Comparison of ENCODE assay signal across 15 cellular contexts in the genomic region with DNA sequence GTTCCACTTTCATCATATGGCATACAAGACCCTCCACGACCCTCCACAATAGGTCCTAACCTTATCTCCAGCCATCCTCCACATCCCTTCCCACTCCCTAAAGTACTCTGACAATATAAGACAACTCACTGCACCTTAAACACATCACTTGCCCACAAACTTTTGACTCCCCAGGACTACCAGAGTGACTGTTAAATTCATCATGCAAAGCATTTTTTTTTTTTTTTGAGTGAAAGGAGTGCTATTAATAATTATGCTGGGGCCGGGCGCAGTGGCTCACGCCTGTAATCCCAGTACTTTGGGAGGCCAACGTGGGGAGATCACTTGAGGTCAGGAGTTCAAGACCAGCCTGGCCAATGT. TPM values are rescaled to one million over a fixed set of nuclear protein-coding genes. Genes with fewer than 3 reads are reported as not detected.
A peak's percentile ranks its signal among the peaks of the same experiment; 100 is the strongest.
DNase-seq lines count a peak whose midpoint lies in the region; ATAC-seq, FAIRE-seq and TF ChIP-seq lines count a peak whose summit lies in the region.
"Had no signal": no experiment of that assay in that cellular context is flagged by ENCODE, and none has a peak within 500 bp of the region (broad histone marks: within the 10 kb centered on the region; RNA-seq: fewer than 3 reads in every experiment).

No MANE protein-coding gene starts in this region.

- no peak overlapping the region for H2BK15ac ChIP-seq in H1 (ENCODE audit: low read length)

- TF ChIP-seq RAD21 in H1 (IDR thresholded peaks at IDR 0.05 in 1 of 2, conservative IDR thresholded peaks at IDR 0.05 in 1 of 2; ENCODE audit: low read depth in 2 of 2, low read length in 2 of 2): no peak

- no peak overlapping the region for H2BK12ac ChIP-seq in H1 (ENCODE audit: low read depth, low read length)

- peaks cover 2% of the 10 kb centered on the region for H3K27me3 Mint-ChIP-seq in activated CD4-positive, alpha-beta T cell treated with anti-CD3 and anti-CD28 coated beads for 36 hours

- no peak overlapping the region for H3K18ac ChIP-seq in H1 (ENCODE audit: extremely low read depth, low read length)

- peaks cover 32% of the 10 kb centered on the region for H3K4me1 Mint-ChIP-seq in activated CD4-positive, alpha-beta T cell treated with anti-CD3 and anti-CD28 coated beads for 36 hours

- H2BK120ac ChIP-seq in H1 (replicated peaks; ENCODE audit: low read depth, low read length): no peak overlapping the region

- peak overlapping the region; percentile 12 for H3K4me3 Mint-ChIP-seq in activated CD4-positive, alpha-beta T cell treated with anti-CD3 and anti-CD28 coated beads for 36 hours

- POLR2A ChIA-PET in activated CD4-positive, alpha-beta T cell treated with anti-CD3 and anti-CD28 coated beads for 36 hours (lab: Charles Lee): no interaction called here
- POLR2A ChIA-PET in H1 (lab: Charles Lee; ENCODE audit: partially characterized antibody): no interaction called here

- intact Hi-C loops in activated CD4-positive, alpha-beta T cell treated with anti-CD3 and anti-CD28 coated beads for 36 hours (cut with DNase I, micrococcal nuclease): loop anchor here (5.0 to 10.0 kb wide), 4 partner anchors 150 to 673 kb away; no protein-coding TSS in a partner anchor

- no peaks in the 10 kb centered on the region; the same call in 1 of the 2 replicates for H3K23me2 ChIP-seq in H1 (ENCODE audit: low read depth, low read length)

- no peak for TF ChIP-seq CTCF in H1 (IDR thresholded peaks at IDR 0.05; ENCODE audit: control extremely low read depth in 1 of 3, insufficient read depth in 1 of 3, low read depth in 1 of 3, low read length in 3 of 3)

- peaks cover 0 to 6% (median 2%) of the 10 kb centered on the region in 4 experiments; a peak in 2 of 8 replicates for H3K36me3 ChIP-seq in H1 (ENCODE audit: control insufficient read depth in 2 of 4, insufficient read depth in 4 of 4, low read length in 3 of 4)
- H3K36me3 ChIP-seq: upper lobe of left lung had no signal

- CTCF ChIA-PET in activated CD4-positive, alpha-beta T cell treated with anti-CD3 and anti-CD28 coated beads for 36 hours (lab: Charles Lee): no interaction called here
- CTCF ChIA-PET in H1 (lab: Charles Lee; ENCODE audit: partially characterized antibody): no interaction called here

- no peaks in the 10 kb centered on the region for H3K27me3 ChIP-seq in H1 (replicated peaks in 1 of 4; ENCODE audit: control insufficient read depth in 3 of 4, extremely low read depth in 1 of 4, insufficient read depth in 3 of 4, low read length in 3 of 4)
- H3K27me3 ChIP-seq: upper lobe of left lung had no signal

- peaks cover 6% of the 10 kb centered on the region for H3K79me1 ChIP-seq in H1 (ENCODE audit: low read depth, low read length)

- H3K79me2 ChIP-seq in H1 (ENCODE audit: control insufficient read depth in 1 of 2, insufficient read depth in 2 of 2, low read length in 2 of 2): peaks cover 7 to 94% of the 10 kb centered on the region in 2 experiments

- FAIRE-seq in H1 (lab: Jason Lieb, UNC): no peak
- FAIRE-seq: colon had no signal

- no peak overlapping the region for H3K4ac ChIP-seq in H1 (replicated peaks; ENCODE audit: insufficient read length, low read depth, low read length)

- no peak overlapping the region for H2AK5ac ChIP-seq in H1 (ENCODE audit: low read depth, low read length)

- no peak for TF ChIP-seq EP300 in H1 (IDR thresholded peaks at IDR 0.05; ENCODE audit: borderline replicate concordance in 1 of 2, low read depth in 2 of 2, low read length in 2 of 2)

- H4K8ac ChIP-seq in H1 (ENCODE audit: extremely low read depth, insufficient read depth, low read length): no peak overlapping the region

- H2BK5ac ChIP-seq in H1 (ENCODE audit: low read depth, low read length): no peak overlapping the region

- peaks cover 7% of the 10 kb centered on the region for H3K9me3 Mint-ChIP-seq in activated CD4-positive, alpha-beta T cell treated with anti-CD3 and anti-CD28 coated beads for 36 hours (ENCODE audit: low read depth)

- H3K4me1 ChIP-seq in H1 (replicated peaks in 1 of 4; ENCODE audit: control insufficient read depth in 3 of 4, insufficient read depth in 4 of 4, low read length in 3 of 4): peaks cover 0 to 9% (median 2%) of the 10 kb centered on the region in 4 experiments; a peak in 3 of 7 replicates

- H3K36me3 Mint-ChIP-seq in activated CD4-positive, alpha-beta T cell treated with anti-CD3 and anti-CD28 coated beads for 36 hours (ENCODE audit: low read depth): peaks cover 5% of the 10 kb centered on the region

- no peak overlapping the region for H4K91ac ChIP-seq in H1 (replicated peaks; ENCODE audit: insufficient read length, low read length)

- H3K9me3 ChIP-seq in H1 (ENCODE audit: insufficient read depth in 2 of 2, low read depth in 1 of 2, low read length in 1 of 2): peaks cover 5 to 7% of the 10 kb centered on the region in 2 experiments

- peak; percentile 24 for DNase-seq in activated CD4-positive, alpha-beta T cell treated with anti-CD3 and anti-CD28 coated beads for 36 hours
- no peak for DNase-seq in activated CD4-positive, alpha-beta T cell treated with anti-CD3 and anti-CD28 coated beads, Interleukin-2, amount 50 U/mL, for 1 hour
- DNase-seq in H1 (ENCODE audit: low read depth in 1 of 2, low spot score in 2 of 2) (no peak), NCI-H510A treated with DMSO at 0.1 percent for 48 hours (lab: John Stamatoyannopoulos, UW) (no peak), NCI-H82 treated with DMSO at 0.1 percent for 48 hours (lab: John Stamatoyannopoulos, UW; ENCODE audit: unreplicated experiment) (no peak)
- DNase-seq: C1 segment of cervical spinal cord; NCI-H526 treated with DMSO at 0.1 percent for 48 hours; stimulated activated CD4-positive, alpha-beta T cell treated with anti-CD3 and anti-CD28 coated beads, Interleukin-4, amount 100 ng/mL, for 24 hours; upper lobe of left lung had no signal

- H3K27ac ChIP-seq in H1 (ENCODE audit: low read depth, low read length): no peak overlapping the region
- H3K27ac ChIP-seq: 22Rv1, upper lobe of left lung had no signal

- ATAC-seq in activated CD4-positive, alpha-beta T cell treated with anti-CD3 and anti-CD28 coated beads for 36 hours: peak; percentile 60
- peak; percentile 50 for ATAC-seq in GM19351 (IDR thresholded peaks at IDR 0.05; ENCODE audit: unreplicated experiment)
- ATAC-seq in HG03439 (IDR thresholded peaks at IDR 0.05; ENCODE audit: unreplicated experiment): peak; percentile 51
- no peak for ATAC-seq in GM19328 (IDR thresholded peaks at IDR 0.05; ENCODE audit: unreplicated experiment)
- ATAC-seq: left lobe of liver had no signal

- no peak overlapping the region for H3K9ac ChIP-seq in H1 (replicated peaks in 1 of 4; ENCODE audit: extremely low read depth in 1 of 4, low read depth in 3 of 4, low read length in 3 of 4)

- H4K5ac ChIP-seq in H1 (ENCODE audit: insufficient read length, low read depth, low read length): no peak overlapping the region

- no peak overlapping the region for H2AFZ ChIP-seq in H1 (ENCODE audit: low read length)

- H3K56ac ChIP-seq in H1 (replicated peaks; ENCODE audit: insufficient read length, low read depth, low read length): no peak overlapping the region

- peak overlapping the region; percentile 69 for H3K27ac Mint-ChIP-seq in activated CD4-positive, alpha-beta T cell treated with anti-CD3 and anti-CD28 coated beads for 36 hours

- H2BK20ac ChIP-seq in H1 (ENCODE audit: low read length): no peak overlapping the region

- no peak overlapping the region for H3K4me2 ChIP-seq in H1 (ENCODE audit: insufficient read depth in 1 of 2, low read depth in 2 of 2, low read length in 2 of 2)

- H3K4me3 ChIP-seq in H1 (ENCODE audit: extremely low read depth in 1 of 4, insufficient read depth in 2 of 4, low read depth in 3 of 4, low read length in 4 of 4): no peak overlapping the region
- H3K4me3 ChIP-seq: upper lobe of left lung had no signal

- H3K14ac ChIP-seq in H1 (ENCODE audit: insufficient read length): peak overlapping the region; percentile 17

- no peak for TF ChIP-seq POLR2A in H1 (IDR thresholded peaks at IDR 0.05; ENCODE audit: control extremely low read depth in 1 of 2, low read depth in 2 of 2, low read length in 2 of 2)

- H3K23ac ChIP-seq in H1 (ENCODE audit: insufficient read length): no peak overlapping the region

- no peaks in the 10 kb centered on the region for H4K20me1 ChIP-seq in H1 (replicated peaks in 1 of 2; ENCODE audit: control insufficient read depth in 1 of 2, insufficient read depth in 2 of 2, low read length in 2 of 2)

- 93% methylated on average over 5 of the region's 5 CpGs; no CpG with 5 or more reads in 1 of the 2 experiments for WGBS in H1 (ENCODE audit: extremely low coverage in 1 of 2, insufficient coverage in 1 of 2, insufficient read length in 1 of 2, insufficient replicate concordance in 2 of 2, low coverage in 1 of 2, low lambda C conversion rate in 2 of 2, missing lambda C conversion rate in 1 of 2), 2 experiments

TF ChIP-seq in H1, 55 proteins besides CTCF, POLR2A, EP300 and RAD21:
- TF ChIP-seq RNF2 (IDR thresholded peaks at IDR 0.05; ENCODE audit: borderline replicate concordance, low read depth, low read length, missing control alignments, poor library complexity, severe bottlenecking): no peak
- TF ChIP-seq BCL11A (IDR thresholded peaks at IDR 0.05; ENCODE audit: low read depth in 2 of 2, low read length in 2 of 2): no peak
- no peak for TF ChIP-seq EGR1 (IDR thresholded peaks at IDR 0.05; ENCODE audit: borderline replicate concordance, low read depth, low read length)

RNA-seq across cellular contexts. Expression of a gene that starts 55.8 kb away (rescaled TPM):
- 10 to 100 TPM; 11.2 to 11.8 TPM for total RNA-seq in activated CD4-positive, alpha-beta T cell treated with anti-CD3 and anti-CD28 coated beads for 36 hours
- 86.7 and 88.8 TPM in 2 replicates for total RNA-seq in H1 (2021; fragmentation: NEBNext Ultra II Directional; extraction: Animal tissue kit (Norgen Biotek cat#: 25700))
- polyA plus RNA-seq in H1 (2011; rRNA removed): 26.2 and 36.7 TPM in 2 replicates
- polyA plus RNA-seq in H1 (2011; cell fraction: cytosol; rRNA removed): 37.2 TPM
- 64.0 TPM for polyA plus RNA-seq in H1 (2011; cell fraction: nucleus; rRNA removed)
- polyA plus RNA-seq in H1 (2012, experiment 1 of 2): 42.5 to 54.1 TPM (median 48.7 TPM) in 4 replicates
- 8.4 TPM for polyA plus RNA-seq in H1 (2012, experiment 2 of 2)
- polyA plus RNA-seq in H1 (2013, experiment 1 of 2): 21.4 TPM
- 20.6 TPM for polyA plus RNA-seq in H1 (2013, experiment 2 of 2)
- 96.3 and 100 TPM in 2 replicates for polyA minus RNA-seq in H1 (2011; rRNA and poly(A)+ RNA removed)
- 60.3 TPM for polyA minus RNA-seq in H1 (2011; cell fraction: cytosol; rRNA and poly(A)+ RNA removed)
- polyA minus RNA-seq in H1 (2011; cell fraction: nucleus; rRNA and poly(A)+ RNA removed): 113 TPM

RNA-seq across cellular contexts. Expression of a gene that starts 56.3 kb away (rescaled TPM):
- total RNA-seq in activated CD4-positive, alpha-beta T cell treated with anti-CD3 and anti-CD28 coated beads for 36 hours: under 1 TPM; 0.11 to 0.30 TPM
- 8.6 and 9.8 TPM in 2 replicates for total RNA-seq in H1 (2021; fragmentation: NEBNext Ultra II Directional; extraction: Animal tissue kit (Norgen Biotek cat#: 25700))
- polyA plus RNA-seq in H1 (2011; rRNA removed): 1.9 and 3.2 TPM in 2 replicates
- polyA plus RNA-seq in H1 (2011; cell fraction: cytosol; rRNA removed): 3.3 TPM
- polyA plus RNA-seq in H1 (2011; cell fraction: nucleus; rRNA removed): 4.8 TPM
- 2.9 to 4.5 TPM (median 3.8 TPM) in 4 replicates for polyA plus RNA-seq in H1 (2012, experiment 1 of 2)
- polyA plus RNA-seq in H1 (2012, experiment 2 of 2): 0.28 TPM
- 5.4 TPM for polyA plus RNA-seq in H1 (2013, experiment 1 of 2)
- 5.2 TPM for polyA plus RNA-seq in H1 (2013, experiment 2 of 2)
- polyA minus RNA-seq in H1 (2011; rRNA and poly(A)+ RNA removed): 12.2 and 15.0 TPM in 2 replicates
- polyA minus RNA-seq in H1 (2011; cell fraction: cytosol; rRNA and poly(A)+ RNA removed): 6.0 TPM
- polyA minus RNA-seq in H1 (2011; cell fraction: nucleus; rRNA and poly(A)+ RNA removed): 17.2 TPM
- total RNA-seq: left lobe of liver had no signal
